22 cellular contexts compared by ENCODE assay signal in genomic region chr6:142774292-142774691, GRCh38.
A peak's percentile ranks its signal among the peaks of the same experiment; 100 is the strongest.
DNase-seq lines count a peak whose midpoint lies in the region; ATAC-seq and TF ChIP-seq lines count a peak whose summit lies in the region.
"Had no signal": no experiment of that assay in that cellular context is flagged by ENCODE, and none has a peak within 500 bp of the region (broad histone marks: within the 10 kb centered on the region; RNA-seq: fewer than 3 reads in every experiment).

No MANE protein-coding gene starts in this region.

- DNase-seq in activated CD4-positive, alpha-beta T cell treated with anti-CD3 and anti-CD28 coated beads, Interleukin-2, amount 10 ng/mL, durations not matched to agents 24 days and 14 days: no peak
- no peak for DNase-seq in activated CD4-positive, alpha-beta T cell treated with anti-CD3 and anti-CD28 coated beads for 4 hours
- DNase-seq in Jurkat, Clone E6-1 (ENCODE audit: low read depth, low spot score): peak; percentile 9
- DNase-seq in activated CD8-positive, alpha-beta T cell treated with anti-CD3 and anti-CD28 coated beads for 36 hours: no peak
- DNase-seq in mucosa of descending colon (peak in 1 of 3 donors; percentile 13), cortex of kidney (lab: John Stamatoyannopoulos, UW) (no peak), right lobe of liver (no peak)
- no peak for DNase-seq in effector CD4-positive, alpha-beta T cell
- DNase-seq: activated CD4-positive, CD25-positive, alpha-beta regulatory T cell; dorsolateral prefrontal cortex; erythroblast; foreskin melanocyte; HCEC 1CT; hypothalamus; Kasumi-1; NCI-H1105; NCI-H524; RPMI8226; T1000 had no signal

- H3K4me3 ChIP-seq in Jurkat, Clone E6-1 (ENCODE audit: low read length): no peak overlapping the region
- H3K4me3 ChIP-seq in mucosa of descending colon (no peak overlapping the region), right lobe of liver (no peak overlapping the region)
- H3K4me3 ChIP-seq: cardiac muscle cell, dorsolateral prefrontal cortex, SK-N-MC, suprapubic skin had no signal

- WGBS in right lobe of liver (ENCODE audit: insufficient coverage, low coverage, low lambda C conversion rate, missing lambda C conversion rate): 96% methylated on average over 9 of the region's 9 CpGs

- peaks cover 9% of the 10 kb centered on the region for H3K9me3 Mint-ChIP-seq in activated CD4-positive, alpha-beta T cell treated with anti-CD3 and anti-CD28 coated beads, Interleukin-2, amount 10 ng/mL, durations not matched to agents 24 days and 14 days
- no peaks in the 10 kb centered on the region for H3K9me3 Mint-ChIP-seq in activated CD8-positive, alpha-beta T cell treated with anti-CD3 and anti-CD28 coated beads for 36 hours

- no peaks in the 10 kb centered on the region for H3K9me3 ChIP-seq in mucosa of descending colon
- no peaks in the 10 kb centered on the region for H3K9me3 ChIP-seq in right lobe of liver
- H3K9me3 ChIP-seq: suprapubic skin had no signal

- H3K27ac Mint-ChIP-seq in activated CD4-positive, alpha-beta T cell treated with anti-CD3 and anti-CD28 coated beads, Interleukin-2, amount 10 ng/mL, durations not matched to agents 24 days and 14 days: peak overlapping the region; percentile 2
- peak overlapping the region; percentile 81 for H3K27ac Mint-ChIP-seq in activated CD8-positive, alpha-beta T cell treated with anti-CD3 and anti-CD28 coated beads for 36 hours

- H3K4me1 ChIP-seq in mucosa of descending colon (ENCODE audit: low read depth): peaks cover 4% of the 10 kb centered on the region
- peaks cover 0 to 8% (median 4%) of the 10 kb centered on the region in 4 donors for H3K4me1 ChIP-seq in right lobe of liver
- H3K4me1 ChIP-seq: suprapubic skin had no signal

- ATAC-seq in activated CD8-positive, alpha-beta T cell treated with anti-CD3 and anti-CD28 coated beads for 36 hours: no peak
- ATAC-seq in mucosa of descending colon (peak; percentile 28), right lobe of liver (no peak)

- H3K27me3 ChIP-seq in right lobe of liver: no peaks in the 10 kb centered on the region
- H3K27me3 ChIP-seq: cardiac muscle cell, dorsolateral prefrontal cortex, suprapubic skin had no signal

- no peak for TF ChIP-seq POLR2A in right lobe of liver (IDR thresholded peaks at IDR 0.05)

- peaks cover 61% of the 10 kb centered on the region for H3K36me3 Mint-ChIP-seq in activated CD4-positive, alpha-beta T cell treated with anti-CD3 and anti-CD28 coated beads, Interleukin-2, amount 10 ng/mL, durations not matched to agents 24 days and 14 days (ENCODE audit: low read depth)
- peaks cover 70% of the 10 kb centered on the region for H3K36me3 Mint-ChIP-seq in activated CD8-positive, alpha-beta T cell treated with anti-CD3 and anti-CD28 coated beads for 36 hours (ENCODE audit: low read depth)

- no peak overlapping the region for H3K27ac ChIP-seq in right lobe of liver
- H3K27ac ChIP-seq: cardiac muscle cell, dorsolateral prefrontal cortex, SK-N-MC, suprapubic skin had no signal

- no peaks in the 10 kb centered on the region for H3K27me3 Mint-ChIP-seq in activated CD4-positive, alpha-beta T cell treated with anti-CD3 and anti-CD28 coated beads, Interleukin-2, amount 10 ng/mL, durations not matched to agents 24 days and 14 days
- H3K27me3 Mint-ChIP-seq in activated CD8-positive, alpha-beta T cell treated with anti-CD3 and anti-CD28 coated beads for 36 hours: no peaks in the 10 kb centered on the region

- POLR2A ChIA-PET in activated CD8-positive, alpha-beta T cell treated with anti-CD3 and anti-CD28 coated beads for 36 hours (lab: Charles Lee): interaction anchor here (1.8 kb wide), 1 partner anchor 46 kb away, joined by 6 read pairs; no protein-coding TSS in a partner anchor

- H3K4me3 Mint-ChIP-seq in activated CD4-positive, alpha-beta T cell treated with anti-CD3 and anti-CD28 coated beads, Interleukin-2, amount 10 ng/mL, durations not matched to agents 24 days and 14 days: peak overlapping the region; percentile 22
- H3K4me3 Mint-ChIP-seq in activated CD8-positive, alpha-beta T cell treated with anti-CD3 and anti-CD28 coated beads for 36 hours: no peak overlapping the region

- no peak for TF ChIP-seq CTCF in activated CD8-positive, alpha-beta T cell treated with anti-CD3 and anti-CD28 coated beads for 36 hours (IDR thresholded peaks at IDR 0.05)
- TF ChIP-seq CTCF in mucosa of descending colon (IDR thresholded peaks at IDR 0.05): no peak
- no peak for TF ChIP-seq CTCF in right lobe of liver (IDR thresholded peaks at IDR 0.05)

- CTCF ChIA-PET in activated CD8-positive, alpha-beta T cell treated with anti-CD3 and anti-CD28 coated beads for 36 hours (lab: Charles Lee): no interaction called here

- intact Hi-C loops in activated CD4-positive, alpha-beta T cell treated with anti-CD3 and anti-CD28 coated beads, Interleukin-2, amount 10 ng/mL, durations not matched to agents 24 days and 14 days (cut with micrococcal nuclease): no loop called here
- intact Hi-C loops in activated CD8-positive, alpha-beta T cell treated with anti-CD3 and anti-CD28 coated beads for 36 hours (cut with micrococcal nuclease): no loop called here
- intact Hi-C loops in mucosa of descending colon (cut with DNase I, micrococcal nuclease): no loop called here
- intact Hi-C loops in right lobe of liver (cut with DNase I): no loop called here

- H3K4me1 Mint-ChIP-seq in activated CD4-positive, alpha-beta T cell treated with anti-CD3 and anti-CD28 coated beads, Interleukin-2, amount 10 ng/mL, durations not matched to agents 24 days and 14 days: peaks cover 27% of the 10 kb centered on the region
- H3K4me1 Mint-ChIP-seq in activated CD8-positive, alpha-beta T cell treated with anti-CD3 and anti-CD28 coated beads for 36 hours (ENCODE audit: low read depth): peaks cover 54% of the 10 kb centered on the region

- H3K36me3 ChIP-seq in mucosa of descending colon (ENCODE audit: low read depth) (no peaks in the 10 kb centered on the region), right lobe of liver (peaks cover 0 to 4% (median 0%) of the 10 kb centered on the region in 4 donors)
